In genomic region chr19:51354742-51355148, GRCh38 we compare ENCODE assay signal across 1 cellular context.
TF ChIP-seq lines count a peak whose summit lies in the region.

No MANE protein-coding gene starts in this region.

TF ChIP-seq in HepG2, 621 proteins besides CTCF, POLR2A, EP300 and RAD21 (continued from another document and continues in another):
- TF ChIP-seq E2F2 (CRISPR knock-in tag; IDR thresholded peaks at IDR 0.05; ENCODE audit: borderline replicate concordance): no peak
- TF ChIP-seq LCORL (IDR thresholded peaks at IDR 0.05): no peak
- TF ChIP-seq LCORL (CRISPR knock-in tag; IDR thresholded peaks at IDR 0.05): peak; percentile 54
- TF ChIP-seq GATAD1 (CRISPR knock-in tag; IDR thresholded peaks at IDR 0.05): no peak
- TF ChIP-seq RAD51 (IDR thresholded peaks at IDR 0.05; ENCODE audit: borderline replicate concordance): no peak
- TF ChIP-seq MLX (CRISPR knock-in tag; IDR thresholded peaks at IDR 0.05): peak; percentile 74; the same call in 1 of the 2 replicates
- TF ChIP-seq ZNF331 (CRISPR knock-in tag; IDR thresholded peaks at IDR 0.05): peak; percentile 78
- TF ChIP-seq PHF8 (CRISPR knock-in tag; IDR thresholded peaks at IDR 0.05): no peak; the same call in 1 of the 2 replicates
- TF ChIP-seq ZNF549 (CRISPR knock-in tag; IDR thresholded peaks at IDR 0.05): no peak
- no peak for TF ChIP-seq CREBL2 (CRISPR knock-in tag; IDR thresholded peaks at IDR 0.05; ENCODE audit: borderline replicate concordance)
- no peak; the same call in 1 of the 2 replicates for TF ChIP-seq KAT8 (CRISPR knock-in tag; IDR thresholded peaks at IDR 0.05)
- TF ChIP-seq RARA (CRISPR knock-in tag; IDR thresholded peaks at IDR 0.05): peak; percentile 67
- TF ChIP-seq TRIM24 (CRISPR knock-in tag; IDR thresholded peaks at IDR 0.05): no peak
- TF ChIP-seq ZNF556 (CRISPR knock-in tag; IDR thresholded peaks at IDR 0.05; ENCODE audit: borderline replicate concordance): no peak; the same call in 1 of the 2 replicates
- TF ChIP-seq BORCS8-MEF2B (CRISPR knock-in tag; IDR thresholded peaks at IDR 0.05): no peak
- 0 out of 2 replicates have a peak, but pooled peaks have one; percentile 47 for TF ChIP-seq HOXA3 (CRISPR knock-in tag; IDR thresholded peaks at IDR 0.05)
- TF ChIP-seq ZNF781 (CRISPR knock-in tag; IDR thresholded peaks at IDR 0.05; ENCODE audit: borderline replicate concordance, not compliant biosample characterization): no peak
- no peak for TF ChIP-seq FOXA1 (IDR thresholded peaks at IDR 0.05)
- peak; percentile 64 for TF ChIP-seq FOXA1 (CRISPR knock-in tag; IDR thresholded peaks at IDR 0.05)
- TF ChIP-seq ATF7-NPFF (CRISPR knock-in tag; IDR thresholded peaks at IDR 0.05; ENCODE audit: low read depth): no peak
- no peak for TF ChIP-seq TBX3 (IDR thresholded peaks at IDR 0.05; ENCODE audit: borderline replicate concordance)
- TF ChIP-seq RNF2 (conservative IDR thresholded peaks at IDR 0.05; ENCODE audit: low read depth): no peak
- no peak for TF ChIP-seq RBAK (CRISPR knock-in tag; IDR thresholded peaks at IDR 0.05)
- no peak for TF ChIP-seq ZNF639 (CRISPR knock-in tag; conservative IDR thresholded peaks at IDR 0.05)
- TF ChIP-seq FOXA3 (CRISPR knock-in tag; IDR thresholded peaks at IDR 0.05): peak; percentile 71
- no peak for TF ChIP-seq ZNF20 (CRISPR knock-in tag; IDR thresholded peaks at IDR 0.05)
- TF ChIP-seq TEAD3 (CRISPR knock-in tag; optimal IDR thresholded peaks at IDR 0.05; ENCODE audit: borderline replicate concordance): peak; percentile 47
- no peak for TF ChIP-seq PHF20 (CRISPR knock-in tag; IDR thresholded peaks at IDR 0.05)
- no peak for TF ChIP-seq ZSCAN31 (CRISPR knock-in tag; IDR thresholded peaks at IDR 0.05; ENCODE audit: low read depth)
- TF ChIP-seq NFIC (IDR thresholded peaks at IDR 0.05; ENCODE audit: low read length): peak; percentile 58; the same call in 1 of the 2 replicates
- no peak for TF ChIP-seq CREB1 (IDR thresholded peaks at IDR 0.05)
- peak; percentile 70 for TF ChIP-seq CREB1 (CRISPR knock-in tag; IDR thresholded peaks at IDR 0.05)
- TF ChIP-seq NCOA1 (CRISPR knock-in tag; IDR thresholded peaks at IDR 0.05): 0 out of 2 replicates have a peak, but pooled peaks have one; percentile 72
- TF ChIP-seq NBN (conservative IDR thresholded peaks at IDR 0.05): no peak
- TF ChIP-seq TIGD3 (CRISPR knock-in tag; IDR thresholded peaks at IDR 0.05; ENCODE audit: borderline replicate concordance): no peak
- 0 out of 2 replicates have a peak, but pooled peaks have one; percentile 34 for TF ChIP-seq ATF2 (CRISPR knock-in tag; IDR thresholded peaks at IDR 0.05)
- no peak for TF ChIP-seq CC2D1A (CRISPR knock-in tag; IDR thresholded peaks at IDR 0.05)
- peak; percentile 99 for TF ChIP-seq GATA4 (IDR thresholded peaks at IDR 0.05; ENCODE audit: borderline replicate concordance, low read depth)
- peak; percentile 65; the same call in 1 of the 2 replicates for TF ChIP-seq TCF7L2 (IDR thresholded peaks at IDR 0.05; ENCODE audit: low read depth, low read length)
- TF ChIP-seq NFKBIZ (CRISPR knock-in tag; IDR thresholded peaks at IDR 0.05): no peak
- no peak for TF ChIP-seq CSRNP2 (CRISPR knock-in tag; conservative IDR thresholded peaks at IDR 0.05; ENCODE audit: low read depth)
- no peak for TF ChIP-seq ATRX (CRISPR knock-in tag; IDR thresholded peaks at IDR 0.05; ENCODE audit: borderline replicate concordance)
- no peak for TF ChIP-seq ZKSCAN1 (IDR thresholded peaks at IDR 0.05; ENCODE audit: low read length)
- TF ChIP-seq ZNF30 (CRISPR knock-in tag; IDR thresholded peaks at IDR 0.05): no peak
- no peak for TF ChIP-seq ZNF207 (IDR thresholded peaks at IDR 0.05; ENCODE audit: borderline replicate concordance)
- no peak for TF ChIP-seq SRF (IDR thresholded peaks at IDR 0.05; ENCODE audit: low read depth, low read length)
- no peak for TF ChIP-seq TFDP1 (CRISPR knock-in tag; IDR thresholded peaks at IDR 0.05; ENCODE audit: borderline replicate concordance)
- no peak for TF ChIP-seq SALL2 (CRISPR knock-in tag; IDR thresholded peaks at IDR 0.05)
- no peak for TF ChIP-seq KLF12 (CRISPR knock-in tag; IDR thresholded peaks at IDR 0.05; ENCODE audit: borderline replicate concordance)
- no peak for TF ChIP-seq ZNF260 (CRISPR knock-in tag; IDR thresholded peaks at IDR 0.05; ENCODE audit: borderline replicate concordance, low read depth)
- no peak for TF ChIP-seq RORA (CRISPR knock-in tag; IDR thresholded peaks at IDR 0.05)
- TF ChIP-seq ARNT (IDR thresholded peaks at IDR 0.05): no peak
- no peak for TF ChIP-seq ZBTB1 (CRISPR knock-in tag; IDR thresholded peaks at IDR 0.05; ENCODE audit: borderline replicate concordance)
- TF ChIP-seq ZNF576 (CRISPR knock-in tag; IDR thresholded peaks at IDR 0.05): no peak
- TF ChIP-seq PRMT3 (CRISPR knock-in tag; IDR thresholded peaks at IDR 0.05; ENCODE audit: borderline replicate concordance, low read depth): no peak
- TF ChIP-seq ISL2 (CRISPR knock-in tag; IDR thresholded peaks at IDR 0.05): peak; percentile 94
- peak; percentile 78 for TF ChIP-seq ZBTB43 (CRISPR knock-in tag; conservative IDR thresholded peaks at IDR 0.05)
- TF ChIP-seq SAFB2 (CRISPR knock-in tag; IDR thresholded peaks at IDR 0.05; ENCODE audit: borderline replicate concordance, low read depth): no peak
- 0 out of 4 replicates have a peak, but pooled peaks of 1 of the 2 experiments have one; percentile 34 for TF ChIP-seq NR2F1 (CRISPR knock-in tag; IDR thresholded peaks at IDR 0.05)
- TF ChIP-seq TRAFD1 (CRISPR knock-in tag; IDR thresholded peaks at IDR 0.05; ENCODE audit: borderline replicate concordance): no peak
- no peak for TF ChIP-seq ZBTB26 (CRISPR knock-in tag; IDR thresholded peaks at IDR 0.05; ENCODE audit: borderline replicate concordance)
- TF ChIP-seq CBFB (CRISPR knock-in tag; IDR thresholded peaks at IDR 0.05): peak; percentile 47; the same call in 1 of the 2 replicates
- no peak for TF ChIP-seq HNRNPL (IDR thresholded peaks at IDR 0.05; ENCODE audit: low read depth, low read length)
- no peak for TF ChIP-seq ERF (CRISPR knock-in tag; IDR thresholded peaks at IDR 0.05)
